In genomic region chr2:222357930-222358329, GRCh38 we compare ENCODE assay signal across 29 cellular contexts. TPM values are rescaled to one million over a fixed set of nuclear protein-coding genes. Genes with fewer than 3 reads are reported as not detected.
"Had no signal": no experiment of that assay in that cellular context is flagged by ENCODE, and none has a peak within 500 bp of the region (broad histone marks: within the 10 kb centered on the region; RNA-seq: fewer than 3 reads in every experiment).

No MANE protein-coding gene starts in this region.

- H3K9me3 ChIP-seq: neutrophil, pancreas, prostate gland, right lobe of liver, sigmoid colon, suprapubic skin, testis, transverse colon, upper lobe of right lung, uterus had no signal

- H3K36me3 ChIP-seq: neutrophil, pancreas, prostate gland, right lobe of liver, sigmoid colon, suprapubic skin, tibial artery, transverse colon, upper lobe of right lung, uterus had no signal

- DNase-seq: naive thymus-derived CD8-positive, alpha-beta T cell; nephron progenitor cell; nucleus accumbens; pancreas; retina; right cardiac atrium; right lobe of liver; sigmoid colon; small intestine; stimulated activated CD4-positive, alpha-beta T cell treated with anti-CD3 and anti-CD28 coated beads, Interleukin-15, amount 100 ng/mL, for 24 hours; stimulated activated CD4-positive, alpha-beta T cell treated with anti-CD3 and anti-CD28 coated beads, Interleukin-4, amount 100 ng/mL, for 1 hour; stimulated activated CD4-positive, alpha-beta T cell treated with anti-CD3 and anti-CD28 coated beads, Interleukin-4, amount 100 ng/mL, for 4 hours; stimulated activated CD8-positive, alpha-beta memory T cell treated with anti-CD3 and anti-CD28 coated beads, Interleukin-4, amount 100 ng/mL, for 48 hours; stimulated activated naive CD4-positive, alpha-beta T cell; stimulated activated naive CD8-positive, alpha-beta T cell treated with anti-CD3 and anti-CD28 coated beads, Interleukin-15, amount 100 ng/mL, for 72 hours; stimulated activated naive CD8-positive, alpha-beta T cell treated with anti-CD3 and anti-CD28 coated beads, Interleukin-15, Interleukin-2, amounts not matched to agents 100 U/mL and 50 U/mL, for 24 hours; substantia nigra; testis; tibial artery; transverse colon; upper lobe of right lung; uterus had no signal

- ATAC-seq: naive thymus-derived CD8-positive, alpha-beta T cell; natural killer cell treated with Interleukin-12 subunit alpha and Interleukin-12 subunit beta and Interleukin-15 and Interleukin-18, amount 100 ng/mL, for 72 hours; pancreas; right cardiac atrium; right lobe of liver; stimulated activated memory B cell treated with anti-CD40 and anti-IgM and Interleukin-4, amounts not matched to agents 10 μg/mL and 1 μg/mL and 100 μg/mL, for 72 hours; stimulated activated naive CD8-positive, alpha-beta T cell treated with anti-CD3 and anti-CD28 coated beads, Interleukin-15, amount 100 ng/mL, for 72 hours; stimulated activated naive CD8-positive, alpha-beta T cell treated with anti-CD3 and anti-CD28 coated beads, Interleukin-15, Interleukin-2, amounts not matched to agents 100 U/mL and 50 U/mL, for 24 hours; upper lobe of right lung had no signal

- H3K4me3 ChIP-seq: pancreas, prostate gland, right lobe of liver, sigmoid colon, suprapubic skin, testis, tibial artery, transverse colon, upper lobe of right lung, uterus had no signal

- H3K4me1 ChIP-seq: pancreas, prostate gland, right lobe of liver, sigmoid colon, suprapubic skin, tibial artery, transverse colon, upper lobe of right lung, uterus had no signal

- H3K27me3 ChIP-seq: neutrophil, pancreas, right lobe of liver, sigmoid colon, suprapubic skin, testis, tibial artery, transverse colon, upper lobe of right lung, uterus had no signal

- H3K27ac ChIP-seq: neutrophil, pancreas, prostate gland, right lobe of liver, sigmoid colon, suprapubic skin, testis, tibial artery, transverse colon, upper lobe of right lung, uterus had no signal

RNA-seq across cellular contexts. Expression of gene PAX3, which starts 59.1 kb away (rescaled TPM):
- total RNA-seq: naive thymus-derived CD8-positive, alpha-beta T cell; natural killer cell treated with Interleukin-12 subunit alpha and Interleukin-12 subunit beta and Interleukin-15 and Interleukin-18, amount 100 ng/mL, for 72 hours; omental fat pad; pancreas; prostate gland; pulmonary artery endothelial cell; right lobe of liver; sigmoid colon; transverse colon; upper lobe of right lung; uterus had no signal
